Comparison of ENCODE assay signal across 20 cellular contexts in genomic region chr3:155912574-155913190, GRCh38. TPM values are rescaled to one million over a fixed set of nuclear protein-coding genes. Genes with fewer than 3 reads are reported as not detected.
A peak's percentile ranks its signal among the peaks of the same experiment; 100 is the strongest.
DNase-seq lines count a peak whose midpoint lies in the region; ATAC-seq and TF ChIP-seq lines count a peak whose summit lies in the region.
"Had no signal": no experiment of that assay in that cellular context is flagged by ENCODE, and none has a peak within 500 bp of the region (broad histone marks: within the 10 kb centered on the region; RNA-seq: fewer than 3 reads in every experiment).

No MANE protein-coding gene starts in this region.

- POLR2A ChIA-PET in Panc1 (lab: Charles Lee): no interaction called here

- H3K4me1 Mint-ChIP-seq in Calu3 (ENCODE audit: low read depth, unreplicated experiment) (peaks cover 8% of the 10 kb centered on the region), osteocyte (ENCODE audit: unreplicated experiment) (peaks cover 16% of the 10 kb centered on the region)

- H3K36me3 ChIP-seq in Panc1 (ENCODE audit: control insufficient read depth, insufficient read depth, low read length): peaks cover 27% of the 10 kb centered on the region
- H3K36me3 ChIP-seq in esophagus muscularis mucosa: peaks cover 36 to 71% (median 53%) of the 10 kb centered on the region in 4 donors
- H3K36me3 ChIP-seq in prostate gland: no peaks in the 10 kb centered on the region

- no peaks in the 10 kb centered on the region for H3K9me3 ChIP-seq in Panc1 (ENCODE audit: control insufficient read depth, insufficient read depth, low read depth, low read length)
- H3K9me3 ChIP-seq in esophagus muscularis mucosa: no peaks in the 10 kb centered on the region
- no peaks in the 10 kb centered on the region for H3K9me3 ChIP-seq in prostate gland

- H3K36me3 Mint-ChIP-seq in Calu3 (ENCODE audit: insufficient read depth, unreplicated experiment) (peaks cover 59% of the 10 kb centered on the region), osteocyte (ENCODE audit: unreplicated experiment) (peaks cover 65% of the 10 kb centered on the region)

- ATAC-seq in Panc1 (0 out of 2 replicates have a peak, but pooled peaks have one; percentile 30), GM19035 (IDR thresholded peaks at IDR 0.05; ENCODE audit: unreplicated experiment) (no peak)
- ATAC-seq: activated naive CD8-positive, alpha-beta T cell treated with anti-CD3 and anti-CD28 coated beads, Interleukin-2, amount 50 U/mL, for 24 hours; HepG2 had no signal

- BruUV-seq in Calu3 (replicated peaks; lab: Mats Ljungman, UMichigan): no TSS peak
- BruUV-seq in Panc1 (replicated peaks; lab: Mats Ljungman, UMichigan): no TSS peak

- H3K27ac Mint-ChIP-seq in Calu3 (ENCODE audit: unreplicated experiment) (peak overlapping the region; percentile 30), osteocyte (ENCODE audit: unreplicated experiment) (peak overlapping the region; percentile 39)
- H3K27ac Mint-ChIP-seq: activated naive CD8-positive, alpha-beta T cell treated with anti-CD3 and anti-CD28 coated beads, Interleukin-2, amount 50 U/mL, for 24 hours; type B pancreatic cell had no signal

- H3K4me3 ChIP-seq in Panc1 (ENCODE audit: low read depth in 2 of 2, low read length in 2 of 2): no peak overlapping the region
- H3K4me3 ChIP-seq in esophagus muscularis mucosa: no peak overlapping the region
- no peak overlapping the region for H3K4me3 ChIP-seq in prostate gland
- H3K4me3 ChIP-seq: BLaER1, hepatocyte had no signal

- TF ChIP-seq POLR2A in esophagus muscularis mucosa (IDR thresholded peaks at IDR 0.05; ENCODE audit: low read depth) (no peak), prostate gland (IDR thresholded peaks at IDR 0.05) (no peak)

- 22% methylated on average over 1 of the region's 1 CpG for WGBS in esophagus muscularis mucosa
- WGBS in prostate gland: 68% methylated on average over 1 of the region's 1 CpG

- in situ Hi-C loops in Panc1 (cut with HindIII; ENCODE audit: low pct_unique_long_range_greater_than_20kb, low sequenced_read_pairs): no loop called here

- DNase-seq in Calu3: no peak
- no peak for DNase-seq in Panc1 (ENCODE audit: low read depth, low spot score)
- no peak for DNase-seq in esophagus muscularis mucosa (ENCODE audit: extremely low spot score)
- no peak for DNase-seq in osteocyte (ENCODE audit: extremely low spot score, unreplicated experiment)
- no peak for DNase-seq in HUDEP-2 (lab: John Stamatoyannopoulos, UW; ENCODE audit: unreplicated experiment in 76 of 76)
- DNase-seq in prostate gland (ENCODE audit: low spot score): no peak
- no peak for DNase-seq in NCI-H524 (lab: John Stamatoyannopoulos, UW)
- DNase-seq: activated CD4-positive, CD25-positive, alpha-beta regulatory T cell treated with anti-CD3 and anti-CD28 coated beads, Interleukin-2, amount 50 U/mL, for 72 hours; activated naive CD8-positive, alpha-beta T cell treated with anti-CD3 and anti-CD28 coated beads, Interleukin-2, amount 50 U/mL, for 24 hours; cortex of kidney; DMS53; naive B cell; stimulated activated CD4-positive, alpha-beta T cell treated with anti-CD3 and anti-CD28 coated beads, Interleukin-1b, Interleukin-23, amount 100 ng/mL, for 48 hours had no signal

- H3K4me3 Mint-ChIP-seq in Calu3 (ENCODE audit: low read depth, unreplicated experiment): no peak overlapping the region
- no peak overlapping the region for H3K4me3 Mint-ChIP-seq in osteocyte (ENCODE audit: unreplicated experiment)
- H3K4me3 Mint-ChIP-seq: activated naive CD8-positive, alpha-beta T cell treated with anti-CD3 and anti-CD28 coated beads, Interleukin-2, amount 50 U/mL, for 24 hours; naive B cell; T-helper 2 cell treated with Interferon-gamma antibody and Interleukin-4, amounts not matched to agents 5 μg/mL and 100 μg/mL, for 36 hours; type B pancreatic cell had no signal

- no peaks in the 10 kb centered on the region for H3K27me3 ChIP-seq in Panc1 (ENCODE audit: control insufficient read depth, insufficient read depth, low read length)
- no peaks in the 10 kb centered on the region for H3K27me3 ChIP-seq in esophagus muscularis mucosa
- H3K27me3 ChIP-seq in prostate gland (replicated peaks; ENCODE audit: insufficient read depth): no peaks in the 10 kb centered on the region
- H3K27me3 ChIP-seq: BLaER1, hepatocyte had no signal

- CTCF ChIA-PET in Calu3 (lab: Charles Lee): no interaction called here
- CTCF ChIA-PET in Panc1 (lab: Charles Lee): no interaction called here

- H3K9me3 Mint-ChIP-seq in Calu3 (ENCODE audit: low read depth, unreplicated experiment): no peaks in the 10 kb centered on the region
- no peaks in the 10 kb centered on the region for H3K9me3 Mint-ChIP-seq in osteocyte (ENCODE audit: unreplicated experiment)
- H3K9me3 Mint-ChIP-seq: activated naive CD8-positive, alpha-beta T cell treated with anti-CD3 and anti-CD28 coated beads, Interleukin-2, amount 50 U/mL, for 24 hours; type B pancreatic cell had no signal

- intact Hi-C loops in Calu3 (cut with micrococcal nuclease; ENCODE audit: unreplicated experiment): no loop called here
- intact Hi-C loops in Panc1 (cut with micrococcal nuclease; ENCODE audit: unreplicated experiment): no loop called here
- intact Hi-C loops in esophagus muscularis mucosa (cut with DNase I): no loop called here
- intact Hi-C loops in prostate gland (cut with DNase I): no loop called here

- no peaks in the 10 kb centered on the region for H3K27me3 Mint-ChIP-seq in Calu3 (ENCODE audit: unreplicated experiment)
- H3K27me3 Mint-ChIP-seq in osteocyte (ENCODE audit: unreplicated experiment): no peaks in the 10 kb centered on the region
- H3K27me3 Mint-ChIP-seq: activated naive CD8-positive, alpha-beta T cell treated with anti-CD3 and anti-CD28 coated beads, Interleukin-2, amount 50 U/mL, for 24 hours; naive B cell; type B pancreatic cell had no signal

- H3K4me1 ChIP-seq in Panc1 (ENCODE audit: control insufficient read depth, insufficient read depth, low read length): no peaks in the 10 kb centered on the region
- H3K4me1 ChIP-seq in esophagus muscularis mucosa: peaks cover 0 to 16% (median 13%) of the 10 kb centered on the region in 4 donors
- H3K4me1 ChIP-seq in prostate gland (replicated peaks): no peaks in the 10 kb centered on the region

- TF ChIP-seq CTCF in Calu3 (IDR thresholded peaks at IDR 0.05; ENCODE audit: unreplicated experiment): no peak
- no peak for TF ChIP-seq CTCF in Panc1 (IDR thresholded peaks at IDR 0.05)
- no peak for TF ChIP-seq CTCF in esophagus muscularis mucosa (IDR thresholded peaks at IDR 0.05)
- no peak for TF ChIP-seq CTCF in osteocyte (IDR thresholded peaks at IDR 0.05)
- TF ChIP-seq CTCF in prostate gland (IDR thresholded peaks at IDR 0.05): no peak

- TF ChIP-seq EP300 in esophagus muscularis mucosa (IDR thresholded peaks at IDR 0.05): no peak

- no peak overlapping the region for H3K27ac ChIP-seq in Panc1 (ENCODE audit: low read length)
- H3K27ac ChIP-seq in esophagus muscularis mucosa (replicated peaks in 1 of 4): peak overlapping the region; percentile 32 to 53 (median 45)
- H3K27ac ChIP-seq in prostate gland: no peak overlapping the region
- H3K27ac ChIP-seq: BLaER1, epithelial cell of prostate, hepatocyte had no signal

RNA-seq across cellular contexts. Expression of gene GMPS, which starts 42.2 kb away (rescaled TPM):
- total RNA-seq in Calu3 (2022) (171 and 194 TPM in 2 replicates), Panc1 (2021; ENCODE audit: unreplicated experiment) (137 TPM), esophagus muscularis mucosa (10 to 100 TPM; 21.4 to 27.4 (median 27.2) TPM), osteocyte (60.8 and 61.6 TPM in 2 replicates), prostate gland (10 to 100 TPM; 24.7 to 51.0 TPM)
- 59.2 TPM for polyA plus RNA-seq in Panc1 (2012; ENCODE audit: insufficient read length)

RNA-seq across cellular contexts. Expression of gene SLC33A1, which starts 58.5 kb away (rescaled TPM):
- total RNA-seq in Calu3 (2022) (61.6 and 72.0 TPM in 2 replicates), Panc1 (2021; ENCODE audit: unreplicated experiment) (27.2 TPM), esophagus muscularis mucosa (10 to 100 TPM; 17.4 to 22.2 (median 19.8) TPM), osteocyte (30.6 and 31.7 TPM in 2 replicates), prostate gland (10 to 100 TPM; 43.4 to 43.9 TPM)
- 13.7 TPM for polyA plus RNA-seq in Panc1 (2012; ENCODE audit: insufficient read length)

Comparison
In these comparisons a context has a peak if more than half of its experiments do, and no peak if none do; other contexts are left out.
1. H3K27ac ChIP-seq: peak in esophagus muscularis mucosa (4 of 4); none in Panc1 (single experiment) and prostate gland (0 of 2).